Comparison of ENCODE assay signal across 19 cellular contexts in the genomic region with DNA sequence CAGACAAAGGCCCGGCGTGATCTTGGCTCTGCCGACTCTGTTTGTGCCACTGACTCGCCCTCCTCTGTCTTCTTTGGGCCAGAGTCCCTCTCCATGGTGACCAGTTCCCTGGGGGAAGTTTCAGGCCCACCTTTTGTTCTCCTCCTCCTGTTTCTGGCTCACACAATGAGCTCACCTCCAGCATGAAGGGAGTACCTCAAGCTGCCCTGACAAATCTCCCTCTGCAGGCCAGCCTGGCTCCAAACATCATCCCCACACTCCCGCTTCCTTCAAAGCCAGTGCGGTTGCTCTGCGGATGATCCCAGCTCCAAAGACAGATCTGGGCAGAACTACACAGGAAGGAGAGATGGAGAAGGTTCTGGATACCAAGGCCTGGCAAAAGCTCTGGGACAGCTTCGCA.
DNase-seq lines count a peak whose midpoint lies in the region; TF ChIP-seq lines count a peak whose summit lies in the region.
"Had no signal": no experiment of that assay in that cellular context is flagged by ENCODE, and none has a peak within 500 bp of the region (broad histone marks: within the 10 kb centered on the region; RNA-seq: fewer than 3 reads in every experiment).

No MANE protein-coding gene starts in this region.

- H3K9me3 Mint-ChIP-seq in H9: no peaks in the 10 kb centered on the region
- H3K9me3 Mint-ChIP-seq in activated CD4-positive, alpha-beta T cell treated with anti-CD3 and anti-CD28 coated beads, Interleukin-2, amount 10 ng/mL, durations not matched to agents 24 days and 14 days: no peaks in the 10 kb centered on the region

- H3K79me1 ChIP-seq in H9 (ENCODE audit: insufficient read depth, low read depth, low read length, poor library complexity, severe bottlenecking): no peaks in the 10 kb centered on the region

- no peak overlapping the region for H2AK5ac ChIP-seq in H9 (ENCODE audit: insufficient read length, low read length)

- H3K4ac ChIP-seq in H9 (ENCODE audit: low read depth, low read length): no peak overlapping the region

- no peaks in the 10 kb centered on the region for H3K4me1 ChIP-seq in H9 (ENCODE audit: insufficient read depth, low read length)
- H3K4me1 ChIP-seq: Caco-2 had no signal

- no peak overlapping the region for H3K4me3 ChIP-seq in foreskin fibroblast (ENCODE audit: low read depth in 1 of 2, low read length in 2 of 2)
- H3K4me3 ChIP-seq: GM12878, GM23248, SK-N-MC had no signal

- H3K79me2 ChIP-seq in H9 (ENCODE audit: insufficient read depth, low read length): no peaks in the 10 kb centered on the region

- H4K20me1 ChIP-seq in H9 (ENCODE audit: control insufficient read depth, insufficient read depth, insufficient read length): no peaks in the 10 kb centered on the region

- no CpG with 5 or more reads among the region's 8 CpGs for WGBS in H9 (ENCODE audit: extremely low coverage, insufficient read length, low lambda C conversion rate)

- no peak overlapping the region for H3K27ac ChIP-seq in H9 (ENCODE audit: insufficient read length, low read depth, low read length)
- H3K27ac ChIP-seq: GM23248, SK-N-MC had no signal

- no peak overlapping the region for H2BK5ac ChIP-seq in H9 (ENCODE audit: insufficient read length, low read length)

- H3K36me3 Mint-ChIP-seq in H9 (ENCODE audit: insufficient read depth in 1 of 3, low read depth in 3 of 3): no peaks in the 10 kb centered on the region
- H3K36me3 Mint-ChIP-seq in activated CD4-positive, alpha-beta T cell treated with anti-CD3 and anti-CD28 coated beads, Interleukin-2, amount 10 ng/mL, durations not matched to agents 24 days and 14 days (ENCODE audit: low read depth): no peaks in the 10 kb centered on the region

- no peak overlapping the region for H2AFZ ChIP-seq in H9 (ENCODE audit: low read length)
- H2AFZ ChIP-seq: GM23248 had no signal

- no peak overlapping the region for H2BK12ac ChIP-seq in H9 (ENCODE audit: insufficient read length, low read depth, low read length)

- H3K27me3 ChIP-seq in H9 (ENCODE audit: insufficient read depth, low read length): no peaks in the 10 kb centered on the region

- H4K8ac ChIP-seq in H9 (replicated peaks; ENCODE audit: insufficient read length, low read depth, low read length): no peak overlapping the region

- no peak overlapping the region for H2BK20ac ChIP-seq in H9 (ENCODE audit: low read depth, low read length, poor library complexity, severe bottlenecking)

- TF ChIP-seq CTCF in H9 (conservative IDR thresholded peaks at IDR 0.05) (peak; percentile 52; the same call in 2 of the 3 replicates), foreskin fibroblast (IDR thresholded peaks at IDR 0.05; ENCODE audit: low read depth, low read length) (no peak)

- peaks cover 11% of the 10 kb centered on the region for H3K27me3 Mint-ChIP-seq in H9 (ENCODE audit: low read depth)
- no peaks in the 10 kb centered on the region for H3K27me3 Mint-ChIP-seq in activated CD4-positive, alpha-beta T cell treated with anti-CD3 and anti-CD28 coated beads, Interleukin-2, amount 10 ng/mL, durations not matched to agents 24 days and 14 days

- H3K27ac Mint-ChIP-seq in H9: peak overlapping the region in 1 of 3 experiments; percentile 62; a peak in 2 of 7 replicates
- H3K27ac Mint-ChIP-seq in activated CD4-positive, alpha-beta T cell treated with anti-CD3 and anti-CD28 coated beads, Interleukin-2, amount 10 ng/mL, durations not matched to agents 24 days and 14 days: no peak overlapping the region

- H3K9me3 ChIP-seq in H9 (ENCODE audit: control insufficient read depth, low read depth, low read length): no peaks in the 10 kb centered on the region
- H3K9me3 ChIP-seq: Caco-2 had no signal

- H4K5ac ChIP-seq in H9 (ENCODE audit: insufficient read length, low read depth, low read length): no peak overlapping the region

- H3K9ac ChIP-seq in H9 (ENCODE audit: extremely low read depth, insufficient read length, low read length): no peak overlapping the region
- H3K9ac ChIP-seq: GM23248 had no signal

- peaks cover 5 to 11% of the 10 kb centered on the region in 2 experiments for H3K4me1 Mint-ChIP-seq in H9
- no peaks in the 10 kb centered on the region for H3K4me1 Mint-ChIP-seq in activated CD4-positive, alpha-beta T cell treated with anti-CD3 and anti-CD28 coated beads, Interleukin-2, amount 10 ng/mL, durations not matched to agents 24 days and 14 days

- H3K23me2 ChIP-seq in H9 (ENCODE audit: insufficient read length, low read depth, low read length, poor library complexity, severe bottlenecking): no peaks in the 10 kb centered on the region

- H3K4me2 ChIP-seq in H9 (ENCODE audit: insufficient read depth, insufficient read length, low read length): no peak overlapping the region

- DNase-seq in ELF-1 (ENCODE audit: low read depth, low spot score) (peak; percentile 81), H9 (peak; percentile 59), iPS-NIHi11 (ENCODE audit: low spot score) (peak; percentile 59), retina (peak; percentile 38), foreskin fibroblast (no peak), cerebellar cortex (ENCODE audit: low spot score) (no peak)
- DNase-seq in activated CD4-positive, alpha-beta T cell treated with anti-CD3 and anti-CD28 coated beads, Interleukin-2, amount 10 ng/mL, durations not matched to agents 24 days and 14 days: no peak
- DNase-seq: AML-193, Caco-2, GM23248, KG1, NCI-H1105 treated with DMSO at 0.1 percent for 48 hours, NCI-H1694 treated with DMSO at 0.1 percent for 48 hours, NCI-H446, NCI-H526 treated with DMSO at 0.1 percent for 48 hours, OCI-M1, SHP77 had no signal

- intact Hi-C loops in activated CD4-positive, alpha-beta T cell treated with anti-CD3 and anti-CD28 coated beads, Interleukin-2, amount 10 ng/mL, durations not matched to agents 24 days and 14 days (cut with micrococcal nuclease): no loop called here

- no peak overlapping the region for H4K91ac ChIP-seq in H9 (ENCODE audit: insufficient read length, low read depth, low read length)

- no peak overlapping the region for H3T11ph ChIP-seq in H9 (ENCODE audit: low read length)

- no peak overlapping the region for H3K23ac ChIP-seq in H9 (ENCODE audit: insufficient read length, low read depth, low read length)

- no peak overlapping the region for H3K4me3 Mint-ChIP-seq in H9
- H3K4me3 Mint-ChIP-seq in activated CD4-positive, alpha-beta T cell treated with anti-CD3 and anti-CD28 coated beads, Interleukin-2, amount 10 ng/mL, durations not matched to agents 24 days and 14 days: no peak overlapping the region

- no peak overlapping the region for H2BK15ac ChIP-seq in H9 (ENCODE audit: low read depth, low read length)

- H3K56ac ChIP-seq in H9 (ENCODE audit: insufficient read length, low read depth, low read length): no peak overlapping the region

- H2BK120ac ChIP-seq in H9 (ENCODE audit: low read depth, low read length, poor library complexity, severe bottlenecking): no peak overlapping the region

- H3K14ac ChIP-seq in H9 (ENCODE audit: insufficient read depth, low read length): no peak overlapping the region

- H3K18ac ChIP-seq in H9 (ENCODE audit: insufficient read length, low read depth, low read length): no peak overlapping the region

Comparison
In these comparisons a context has a peak if more than half of its experiments do, and no peak if none do; other contexts are left out.
1. DNase-seq: peak in ELF-1 (single experiment), H9 (single experiment), iPS-NIHi11 (single experiment) and retina (single experiment); none in activated CD4-positive, alpha-beta T cell treated with anti-CD3 and anti-CD28 coated beads, Interleukin-2, amount 10 ng/mL, durations not matched to agents 24 days and 14 days (single experiment), foreskin fibroblast (0 of 2) and cerebellar cortex (single experiment).